ENCODE assay signal across 8 cellular contexts in genomic region chr3:72996473-72997333, GRCh38. TPM values are rescaled to one million over a fixed set of nuclear protein-coding genes. Genes with fewer than 3 reads are reported as not detected.
DNase-seq lines count a peak whose midpoint lies in the region; ATAC-seq, FAIRE-seq and TF ChIP-seq lines count a peak whose summit lies in the region.

Gene PPP4R2, plus strand, starts transcription at chr3:72996811. Its CDS starts 227 bp downstream, at chr3:72997038.

- DNase-seq in A549 (ENCODE audit: low read depth in 1 of 2, low spot score in 1 of 2) (peak; percentile 72 to 93), NCI-H2171 treated with DMSO at 0.1 percent for 48 hours (lab: John Stamatoyannopoulos, UW) (peak; percentile 75), WERI-Rb-1 (peak; percentile 89), breast epithelium (ENCODE audit: low spot score in 2 of 2) (peak; percentile 77 to 81), iPS-NIHi7 (ENCODE audit: extremely low spot score) (peak; percentile 92), smooth muscle cell of the brain vasculature (ENCODE audit: low read depth, low spot score) (peak; percentile 67)

- POLR2A ChIA-PET in A549 (lab: Yijun Ruan, JAX), result interaction anchor here (0.5 to 2.2 kb wide), 15 partner anchors 9 to 145 kb away, joined by 3 to 14 read pairs (median 4); no protein-coding TSS in a partner anchor

- no peak for TF ChIP-seq EP300 in A549 (IDR thresholded peaks at IDR 0.05)

- H3K27ac ChIP-seq in A549, result peak within 1 kb of the TSS; percentile 94 to 97
- H3K27ac ChIP-seq in WERI-Rb-1, result peak within 1 kb of the TSS; percentile 96
- H3K27ac ChIP-seq in breast epithelium, result peak within 1 kb of the TSS; percentile 94 to 98

- H3K4me2 ChIP-seq in A549, result peak within 1 kb of the TSS; percentile 88

- CTCF ChIA-PET in A549 (lab: Yijun Ruan, JAX), result interaction anchor here (0.6 to 2.7 kb wide), 11 partner anchors 14 to 1120 kb away, joined by 3 to 14 read pairs (median 3); no protein-coding TSS in a partner anchor

- H3K9me3 ChIP-seq in A549 (no peaks in the 10 kb centered on the region), WERI-Rb-1 (ENCODE audit: severe bottlenecking) (no peaks in the 10 kb centered on the region), breast epithelium (no peaks in the 10 kb centered on the region)

- H3K4me1 ChIP-seq in A549, result peaks cover 30% of the 10 kb centered on the region
- no peaks in the 10 kb centered on the region for H3K4me1 ChIP-seq in breast epithelium

- ATAC-seq in A549 (peak; percentile 94 to 96), GM18517 (IDR thresholded peaks at IDR 0.05; ENCODE audit: unreplicated experiment) (peak; percentile 86), HG03039 (IDR thresholded peaks at IDR 0.05; ENCODE audit: unreplicated experiment) (peak; percentile 88)

- intact Hi-C loops in breast epithelium (cut with DNase I; ENCODE audit: low total_unique reads), result no loop called here

- TF ChIP-seq CTCF in A549 (IDR thresholded peaks at IDR 0.05) (no peak), WERI-Rb-1 (IDR thresholded peaks at IDR 0.05; ENCODE audit: low read depth, low read length) (0 out of 2 replicates have a peak, but pooled peaks have one; percentile 7), breast epithelium (IDR thresholded peaks at IDR 0.05) (no peak)

- no peak for TF ChIP-seq RAD21 in A549 (conservative IDR thresholded peaks at IDR 0.05 in 1 of 2, IDR thresholded peaks at IDR 0.05 in 1 of 2)

- H3K27me3 ChIP-seq in WERI-Rb-1 (ENCODE audit: insufficient read depth, low read depth, severe bottlenecking), result no peaks in the 10 kb centered on the region
- H3K27me3 ChIP-seq in breast epithelium, result no peaks in the 10 kb centered on the region

- H3K36me3 ChIP-seq in WERI-Rb-1, result peaks cover 38% of the 10 kb centered on the region
- H3K36me3 ChIP-seq in breast epithelium, result no peaks in the 10 kb centered on the region

- 3% methylated on average over 21 of the region's 75 CpGs for WGBS in A549 (ENCODE audit: missing lambda C conversion rate)

- peak within 1 kb of the TSS; percentile 76 for H3K4me3 ChIP-seq in A549
- peak within 1 kb of the TSS; percentile 97 for H3K4me3 ChIP-seq in WERI-Rb-1 (ENCODE audit: low read depth, low read length)
- H3K4me3 ChIP-seq in breast epithelium, result peak within 1 kb of the TSS; percentile 69 to 90 (median 79)

- no peak for FAIRE-seq in A549 (lab: Jason Lieb, UNC)

- TF ChIP-seq POLR2A in A549 (IDR thresholded peaks at IDR 0.05; ENCODE audit: low read length) (peak; percentile 91), breast epithelium (IDR thresholded peaks at IDR 0.05) (peak; percentile 47)

TF ChIP-seq in A549, 52 proteins besides CTCF, POLR2A, EP300 and RAD21:
- TF ChIP-seq TFCP2L1 (CRISPR knock-in tag; IDR thresholded peaks at IDR 0.05) (0 out of 2 replicates have a peak, but pooled peaks have one; percentile 38), NPAS2 (CRISPR knock-in tag; IDR thresholded peaks at IDR 0.05; ENCODE audit: borderline replicate concordance) (no peak), HOXB5 (CRISPR knock-in tag; IDR thresholded peaks at IDR 0.05) (0 out of 2 replicates have a peak, but pooled peaks have one; percentile 17), HMGXB4 (CRISPR knock-in tag; IDR thresholded peaks at IDR 0.05; ENCODE audit: borderline replicate concordance) (peak; percentile 49; the same call in 1 of the 2 replicates), HDAC2 (IDR thresholded peaks at IDR 0.05) (no peak), JUN (IDR thresholded peaks at IDR 0.05) (peak in 1 of 2 experiments; percentile 76; a peak in 3 of 5 replicates), CHD2 (IDR thresholded peaks at IDR 0.05; ENCODE audit: low read length, partially characterized antibody) (peak; percentile 40), CEBPB (IDR thresholded peaks at IDR 0.05) (no peak), BCL3 (IDR thresholded peaks at IDR 0.05) (peak; percentile 84; the same call in 2 of the 3 replicates), E2F6 (IDR thresholded peaks at IDR 0.05; ENCODE audit: borderline replicate concordance, low read depth) (peak; percentile 88), MAX (IDR thresholded peaks at IDR 0.05) (peak; percentile 85), REST (IDR thresholded peaks at IDR 0.05) (no peak), FOSL2 (IDR thresholded peaks at IDR 0.05) (no peak), FOSL2 (CRISPR knock-in tag; IDR thresholded peaks at IDR 0.05) (no peak), HES2 (IDR thresholded peaks at IDR 0.05) (no peak), PHF8 (IDR thresholded peaks at IDR 0.05; ENCODE audit: borderline replicate concordance, low read depth) (peak; percentile 91; the same call in 1 of the 2 replicates), EHMT2 (IDR thresholded peaks at IDR 0.05; ENCODE audit: low read depth) (no peak)

RNA-seq across cellular contexts. Expression of gene PPP4R2, which starts in this region (rescaled TPM):
- polyA plus RNA-seq in A549 (2011; rRNA removed) (42.9 and 68.4 TPM in 2 replicates), A549 (2017; fragmentation: RNase III; extraction: RNeasy Plus Mini Kit Qiagen cat#74134 plus additional on column Dnase treatment) (39.3 to 42.0 TPM (median 39.5 TPM) in 3 replicates)
- 7.9 and 8.2 TPM in 2 replicates for polyA plus RNA-seq in A549 (2012; cell fraction: cytosol; rRNA removed)
- polyA plus RNA-seq in A549 (2012; cell fraction: nucleus; rRNA removed), result 2.7 and 4.5 TPM in 2 replicates
- 9.8 and 11.9 TPM in 2 replicates for polyA minus RNA-seq in A549 (2011; rRNA and poly(A)+ RNA removed)
- total RNA-seq in breast epithelium, result 10 to 100 TPM; 34.6 to 71.4 (median 49.2) TPM

Comparison
In these comparisons a context has a peak if more than half of its experiments do, and no peak if none do; other contexts are left out.
1. Peak in every context shown above with its lines: DNase-seq, ATAC-seq, H3K4me3 ChIP-seq and H3K27ac ChIP-seq.